In genomic region chr14:79573486-79573885, GRCh38 we compare ENCODE assay signal across 15 cellular contexts.
"Had no signal": no experiment of that assay in that cellular context is flagged by ENCODE, and none has a peak within 500 bp of the region (broad histone marks: within the 10 kb centered on the region; RNA-seq: fewer than 3 reads in every experiment).

No MANE protein-coding gene starts in this region.

- H3K9me3 Mint-ChIP-seq: activated naive CD8-positive, alpha-beta T cell treated with anti-CD3 and anti-CD28 coated beads, Interleukin-2, amount 50 U/mL, for 24 hours; activated T-helper 1 cell treated with anti-CD3 and anti-CD28 coated beads, Interleukin-12 subunit alpha, Interleukin-12 subunit beta, Interleukin-2, Interleukin-4 antibody, amounts not matched to agents 30 ng/mL and 10 ng/mL and 1 ng/mL, durations not matched to agents 14 hours and 24 hours and 36 hours; brain; neural crest cell had no signal

- H3K4me1 Mint-ChIP-seq: activated CD4-positive, alpha-beta T cell treated with anti-CD3 and anti-CD28 coated beads for 36 hours; activated naive CD8-positive, alpha-beta T cell treated with anti-CD3 and anti-CD28 coated beads, Interleukin-2, amount 50 U/mL, for 24 hours; stimulated activated naive CD8-positive, alpha-beta T cell treated with anti-CD3 and anti-CD28 coated beads, Interleukin-15, amount 100 ng/mL, for 72 hours had no signal

- H3K36me3 Mint-ChIP-seq: brain had no signal

- H3K27me3 Mint-ChIP-seq: activated CD4-positive, alpha-beta T cell treated with anti-CD3 and anti-CD28 coated beads for 36 hours; activated naive CD8-positive, alpha-beta T cell treated with anti-CD3 and anti-CD28 coated beads, Interleukin-2, amount 50 U/mL, for 24 hours; stimulated activated naive CD8-positive, alpha-beta T cell treated with anti-CD3 and anti-CD28 coated beads, Interleukin-15, amount 100 ng/mL, for 72 hours had no signal

- H3K4me3 ChIP-seq: heart right ventricle, sigmoid colon, testis had no signal

- H3K27ac Mint-ChIP-seq: activated CD4-positive, alpha-beta T cell treated with anti-CD3 and anti-CD28 coated beads for 36 hours; activated naive CD8-positive, alpha-beta T cell treated with anti-CD3 and anti-CD28 coated beads, Interleukin-2, amount 50 U/mL, for 24 hours; activated T-helper 1 cell treated with anti-CD3 and anti-CD28 coated beads, Interleukin-12 subunit alpha, Interleukin-12 subunit beta, Interleukin-2, Interleukin-4 antibody, amounts not matched to agents 30 ng/mL and 10 ng/mL and 1 ng/mL, durations not matched to agents 14 hours and 24 hours and 36 hours; brain; stimulated activated naive CD8-positive, alpha-beta T cell treated with anti-CD3 and anti-CD28 coated beads, Interleukin-15, amount 100 ng/mL, for 72 hours had no signal

- ATAC-seq: activated CD4-positive, alpha-beta T cell treated with anti-CD3 and anti-CD28 coated beads for 36 hours; activated naive CD8-positive, alpha-beta T cell treated with anti-CD3 and anti-CD28 coated beads, Interleukin-2, amount 50 U/mL, for 24 hours; heart right ventricle; left ventricle myocardium superior; stimulated activated naive CD8-positive, alpha-beta T cell treated with anti-CD3 and anti-CD28 coated beads, Interleukin-15, amount 100 ng/mL, for 72 hours had no signal

- H3K4me3 Mint-ChIP-seq: activated CD4-positive, alpha-beta T cell treated with anti-CD3 and anti-CD28 coated beads for 36 hours; activated naive CD8-positive, alpha-beta T cell treated with anti-CD3 and anti-CD28 coated beads, Interleukin-2, amount 50 U/mL, for 24 hours; activated T-helper 1 cell treated with anti-CD3 and anti-CD28 coated beads, Interleukin-12 subunit alpha, Interleukin-12 subunit beta, Interleukin-2, Interleukin-4 antibody, amounts not matched to agents 30 ng/mL and 10 ng/mL and 1 ng/mL, durations not matched to agents 14 hours and 24 hours and 36 hours; brain; neural crest cell; stimulated activated naive CD8-positive, alpha-beta T cell treated with anti-CD3 and anti-CD28 coated beads, Interleukin-15, amount 100 ng/mL, for 72 hours had no signal

- DNase-seq: activated CD4-positive, alpha-beta T cell treated with anti-CD3 and anti-CD28 coated beads for 36 hours; activated naive CD4-positive, alpha-beta T cell treated with Interleukin-2 at 50 U/mL for 16 hours; activated naive CD8-positive, alpha-beta T cell treated with anti-CD3 and anti-CD28 coated beads, Interleukin-2, amount 50 U/mL, for 24 hours; cerebellar nuclear complex; dermis blood vessel endothelial cell; heart right ventricle; left ventricle myocardium superior; sigmoid colon; stimulated activated CD4-positive, alpha-beta T cell treated with anti-CD3 and anti-CD28 coated beads, Interleukin-4, amount 100 ng/mL, for 1 hour; stimulated activated naive CD8-positive, alpha-beta T cell treated with anti-CD3 and anti-CD28 coated beads, Interleukin-15, amount 100 ng/mL, for 72 hours; T-helper 1 cell; testis had no signal
